In genomic region chr11:131898872-131899400, GRCh38 we compare ENCODE assay signal across 27 cellular contexts.
"Had no signal": no experiment of that assay in that cellular context is flagged by ENCODE, and none has a peak within 500 bp of the region (broad histone marks: within the 10 kb centered on the region; RNA-seq: fewer than 3 reads in every experiment).

No MANE protein-coding gene starts in this region.

- H3K27ac Mint-ChIP-seq: activated B cell treated with CpG ODN at 0.5 μM for 24 hours; activated CD4-positive, alpha-beta T cell treated with anti-CD3 and anti-CD28 coated beads, Interleukin-2, amount 10 ng/mL, durations not matched to agents 24 days and 14 days; activated naive CD4-positive, alpha-beta T cell treated with anti-CD3 and anti-CD28 coated beads for 36 hours; activated naive CD8-positive, alpha-beta T cell; T-cell had no signal

- H3K27me3 ChIP-seq: breast epithelium, MG63 had no signal

- H3K4me1 ChIP-seq: breast epithelium had no signal

- H3K27me3 Mint-ChIP-seq: activated B cell treated with CpG ODN at 0.5 μM for 24 hours; activated CD4-positive, alpha-beta T cell treated with anti-CD3 and anti-CD28 coated beads, Interleukin-2, amount 10 ng/mL, durations not matched to agents 24 days and 14 days had no signal

- H3K9me3 Mint-ChIP-seq: activated B cell treated with CpG ODN at 0.5 μM for 24 hours; activated CD4-positive, alpha-beta T cell treated with anti-CD3 and anti-CD28 coated beads, Interleukin-2, amount 10 ng/mL, durations not matched to agents 24 days and 14 days; activated naive CD4-positive, alpha-beta T cell treated with anti-CD3 and anti-CD28 coated beads for 36 hours; activated T-cell treated with anti-CD3 and anti-CD28 coated beads, Interleukin-2, amount 50 U/mL, for 4 hours had no signal

- H3K27ac ChIP-seq: breast epithelium, KMS-11, SK-N-MC had no signal

- H3K36me3 ChIP-seq: breast epithelium, MG63 had no signal

- H3K36me3 Mint-ChIP-seq: activated naive CD8-positive, alpha-beta T cell; T-cell had no signal

- ATAC-seq: activated T-cell treated with anti-CD3 and anti-CD28 coated beads, Interleukin-2, amount 50 U/mL, for 4 hours; T-cell had no signal

- H3K4me3 ChIP-seq: breast epithelium, MG63, SK-N-MC had no signal

- H3K4me1 Mint-ChIP-seq: activated B cell treated with CpG ODN at 0.5 μM for 24 hours; activated CD4-positive, alpha-beta T cell treated with anti-CD3 and anti-CD28 coated beads, Interleukin-2, amount 10 ng/mL, durations not matched to agents 24 days and 14 days; T-cell had no signal

- DNase-seq: activated B cell treated with CpG ODN at 0.5 μM for 24 hours; activated CD4-positive, alpha-beta T cell treated with anti-CD3 and anti-CD28 coated beads for 1 hour; activated CD4-positive, alpha-beta T cell treated with anti-CD3 and anti-CD28 coated beads, Interleukin-2, amount 10 ng/mL, durations not matched to agents 24 days and 14 days; activated CD4-positive, alpha-beta T cell treated with anti-CD3 and anti-CD28 coated beads, Interleukin-2, amount 50 U/mL, for 48 hours; activated CD8-positive, alpha-beta memory T cell treated with anti-CD3 and anti-CD28 coated beads for 24 hours; activated effector memory CD4-positive, alpha-beta T cell treated with anti-CD3 and anti-CD28 coated beads, Interleukin-2, amount 50 U/mL, for 16 hours; activated naive CD4-positive, alpha-beta T cell treated with anti-CD3 and anti-CD28 coated beads for 36 hours; activated T-cell treated with anti-CD3 and anti-CD28 coated beads, Interleukin-2, amount 50 U/mL, for 4 hours; amygdala; caudate nucleus; MG63; NCI-H1105 treated with DMSO at 0.1 percent for 48 hours; NCI-H1436 treated with DMSO at 0.1 percent for 48 hours; NCI-H1930; NCI-H2107; NCI-H2171 treated with DMSO at 0.1 percent for 48 hours; NCI-H226; NCI-H510A; NCI-H526 treated with DMSO at 0.1 percent for 48 hours; NCI-H82; T-cell; T-helper 2 cell; T1000 had no signal

- H3K4me3 Mint-ChIP-seq: activated B cell treated with CpG ODN at 0.5 μM for 24 hours; activated CD4-positive, alpha-beta T cell treated with anti-CD3 and anti-CD28 coated beads, Interleukin-2, amount 10 ng/mL, durations not matched to agents 24 days and 14 days; activated naive CD4-positive, alpha-beta T cell treated with anti-CD3 and anti-CD28 coated beads for 36 hours; activated naive CD8-positive, alpha-beta T cell; activated T-cell treated with anti-CD3 and anti-CD28 coated beads, Interleukin-2, amount 50 U/mL, for 4 hours; T-cell had no signal
